Comparison of ENCODE assay signal across 8 cellular contexts in the genomic region with DNA sequence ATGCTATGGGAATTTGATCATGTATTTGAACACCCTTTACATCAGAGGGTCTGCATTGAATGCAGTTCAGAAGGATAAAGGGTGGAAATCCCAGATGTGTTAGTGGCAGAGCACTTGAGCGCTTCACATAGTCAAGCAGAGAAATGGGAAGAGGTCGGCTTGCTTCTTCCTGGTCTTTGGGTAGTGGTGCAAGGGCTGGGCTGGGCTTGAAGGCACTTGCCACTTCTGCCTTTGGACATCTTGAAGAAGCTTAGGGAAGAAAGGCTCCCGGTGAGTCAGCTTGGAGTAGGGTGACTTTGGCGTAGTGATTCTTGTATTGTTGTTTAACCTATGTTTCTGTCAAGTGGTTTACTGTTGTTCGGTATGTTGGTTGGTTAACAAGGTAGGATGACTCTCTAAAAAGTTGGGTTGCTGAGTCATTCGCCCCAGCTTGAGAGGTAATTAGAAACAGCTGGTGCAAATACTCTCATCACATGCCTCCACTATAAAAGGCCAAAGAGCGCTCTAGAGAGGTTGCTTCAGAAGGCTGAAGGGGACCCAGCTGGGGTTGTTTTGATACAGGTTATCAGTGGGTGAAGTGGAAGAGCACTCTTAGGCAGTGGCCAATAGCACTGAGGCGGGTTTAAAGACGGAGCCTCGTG. TPM values are rescaled to one million over a fixed set of nuclear protein-coding genes. Genes with fewer than 3 reads are reported as not detected.
A peak's percentile ranks its signal among the peaks of the same experiment; 100 is the strongest.
DNase-seq lines count a peak whose midpoint lies in the region; ATAC-seq and TF ChIP-seq lines count a peak whose summit lies in the region.

No MANE protein-coding gene starts in this region.

- peaks cover 8% of the 10 kb centered on the region for H3K36me3 Mint-ChIP-seq in activated T-helper 1 cell treated with anti-CD3 and anti-CD28 coated beads, Interleukin-12 subunit alpha, Interleukin-12 subunit beta, Interleukin-2, Interleukin-4 antibody, amounts not matched to agents 30 ng/mL and 10 ng/mL and 1 ng/mL, durations not matched to agents 14 hours and 24 hours and 36 hours (ENCODE audit: low read depth)

- no peaks in the 10 kb centered on the region for H3K9me3 ChIP-seq in neuron (ENCODE audit: low read length)
- H3K9me3 ChIP-seq in upper lobe of right lung: no peaks in the 10 kb centered on the region

- intact Hi-C loops in activated T-helper 1 cell treated with anti-CD3 and anti-CD28 coated beads, Interleukin-12 subunit alpha, Interleukin-12 subunit beta, Interleukin-2, Interleukin-4 antibody, amounts not matched to agents 30 ng/mL and 10 ng/mL and 1 ng/mL, durations not matched to agents 14 hours and 24 hours and 36 hours (cut with micrococcal nuclease): loop anchor here (1.0 to 10.0 kb wide), 11 partner anchors 48 to 1415 kb away; partner anchors contain the start of genes CCT8, KRTAP21-3, LTN1 and USP16
- intact Hi-C loops in upper lobe of right lung (cut with DNase I): no loop called here

- peak overlapping the region; percentile 91 for H3K4me3 Mint-ChIP-seq in activated T-helper 1 cell treated with anti-CD3 and anti-CD28 coated beads, Interleukin-12 subunit alpha, Interleukin-12 subunit beta, Interleukin-2, Interleukin-4 antibody, amounts not matched to agents 30 ng/mL and 10 ng/mL and 1 ng/mL, durations not matched to agents 14 hours and 24 hours and 36 hours

- H3K27me3 Mint-ChIP-seq in activated T-helper 1 cell treated with anti-CD3 and anti-CD28 coated beads, Interleukin-12 subunit alpha, Interleukin-12 subunit beta, Interleukin-2, Interleukin-4 antibody, amounts not matched to agents 30 ng/mL and 10 ng/mL and 1 ng/mL, durations not matched to agents 14 hours and 24 hours and 36 hours (ENCODE audit: insufficient read depth): peaks cover 4% of the 10 kb centered on the region

- H2AFZ ChIP-seq in neuron (ENCODE audit: low read depth, low read length): peak overlapping the region; percentile 39

- H3K9me3 Mint-ChIP-seq in activated T-helper 1 cell treated with anti-CD3 and anti-CD28 coated beads, Interleukin-12 subunit alpha, Interleukin-12 subunit beta, Interleukin-2, Interleukin-4 antibody, amounts not matched to agents 30 ng/mL and 10 ng/mL and 1 ng/mL, durations not matched to agents 14 hours and 24 hours and 36 hours: no peaks in the 10 kb centered on the region

- peak; percentile 35 for ATAC-seq in GM21717 (IDR thresholded peaks at IDR 0.05; ENCODE audit: unreplicated experiment)
- peak; percentile 75 for ATAC-seq in foreskin keratinocyte
- peak; percentile 62 for ATAC-seq in upper lobe of right lung

- DNase-seq in Daoy (ENCODE audit: low read depth): peak; percentile 93
- peak; percentile 46 for DNase-seq in HuH-7 (ENCODE audit: low spot score)
- DNase-seq in activated T-helper 1 cell treated with anti-CD3 and anti-CD28 coated beads, Interleukin-12 subunit alpha, Interleukin-12 subunit beta, Interleukin-2, Interleukin-4 antibody, amounts not matched to agents 30 ng/mL and 10 ng/mL and 1 ng/mL, durations not matched to agents 14 hours and 24 hours and 36 hours (ENCODE audit: low spot score): peak; percentile 38
- DNase-seq in foreskin keratinocyte: peak; percentile 94 to 96
- DNase-seq in upper lobe of right lung: peak; percentile 75

- H3K4me1 Mint-ChIP-seq in activated T-helper 1 cell treated with anti-CD3 and anti-CD28 coated beads, Interleukin-12 subunit alpha, Interleukin-12 subunit beta, Interleukin-2, Interleukin-4 antibody, amounts not matched to agents 30 ng/mL and 10 ng/mL and 1 ng/mL, durations not matched to agents 14 hours and 24 hours and 36 hours (ENCODE audit: low read depth): peaks cover 50% of the 10 kb centered on the region

- H3K4me1 ChIP-seq in foreskin keratinocyte: peaks cover 39% of the 10 kb centered on the region
- H3K4me1 ChIP-seq in neuron (ENCODE audit: insufficient read depth, low read length): peaks cover 15% of the 10 kb centered on the region
- H3K4me1 ChIP-seq in upper lobe of right lung: peaks cover 49% of the 10 kb centered on the region

- peak overlapping the region; percentile 94 for H3K27ac ChIP-seq in foreskin keratinocyte
- H3K27ac ChIP-seq in upper lobe of right lung: peak overlapping the region; percentile 92

- peak overlapping the region; percentile 85 for H3K4me3 ChIP-seq in neuron (ENCODE audit: low read length)
- peak overlapping the region; percentile 77 for H3K4me3 ChIP-seq in upper lobe of right lung

- TF ChIP-seq CTCF in foreskin keratinocyte (conservative IDR thresholded peaks at IDR 0.05) (no peak), upper lobe of right lung (IDR thresholded peaks at IDR 0.05) (no peak)

- no peaks in the 10 kb centered on the region for H3K36me3 ChIP-seq in neuron (ENCODE audit: insufficient read depth, low read length)
- H3K36me3 ChIP-seq in upper lobe of right lung: no peaks in the 10 kb centered on the region

- H3K27me3 ChIP-seq in foreskin keratinocyte (no peaks in the 10 kb centered on the region), neuron (ENCODE audit: insufficient read depth, low read length) (no peaks in the 10 kb centered on the region), upper lobe of right lung (no peaks in the 10 kb centered on the region)

- peak overlapping the region; percentile 88 for H3K27ac Mint-ChIP-seq in activated T-helper 1 cell treated with anti-CD3 and anti-CD28 coated beads, Interleukin-12 subunit alpha, Interleukin-12 subunit beta, Interleukin-2, Interleukin-4 antibody, amounts not matched to agents 30 ng/mL and 10 ng/mL and 1 ng/mL, durations not matched to agents 14 hours and 24 hours and 36 hours

TF ChIP-seq in PFSK-1, 5 proteins besides CTCF, POLR2A, EP300 and RAD21:
- TF ChIP-seq FOXP2 (optimal IDR thresholded peaks at IDR 0.05; ENCODE audit: borderline replicate concordance, extremely low read depth, extremely low read length, insufficient read depth) (no peak), SIN3A (IDR thresholded peaks at IDR 0.05; ENCODE audit: borderline replicate concordance, insufficient read depth, low read length) (peak; percentile 62; the same call in 1 of the 2 replicates)

RNA-seq across cellular contexts. Expression of gene BACH1, which starts 1.3 kb away (rescaled TPM):
- total RNA-seq in Daoy (2014; rRNA removed; shearing (Covaris generic)): 63.6 and 74.1 TPM in 2 replicates
- 17.7 TPM for polyA plus RNA-seq in PFSK-1 (2012; ENCODE audit: insufficient read length, low read depth)
- total RNA-seq in activated T-helper 1 cell treated with anti-CD3 and anti-CD28 coated beads, Interleukin-12 subunit alpha, Interleukin-12 subunit beta, Interleukin-2, Interleukin-4 antibody, amounts not matched to agents 30 ng/mL and 10 ng/mL and 1 ng/mL, durations not matched to agents 14 hours and 24 hours and 36 hours: 22.7 and 23.1 TPM in 2 replicates
- total RNA-seq in foreskin keratinocyte (45.6 and 46.9 TPM in 2 replicates), upper lobe of right lung (125 TPM)
- 6.1 and 7.4 TPM in 2 replicates for polyA plus RNA-seq in foreskin keratinocyte

Comparison
In these comparisons a context has a peak if more than half of its experiments do, and no peak if none do; other contexts are left out.
1. Peak in every context shown above with its lines: DNase-seq, ATAC-seq, H3K4me3 ChIP-seq and H3K27ac ChIP-seq.
2. DNase-seq: peak in every context shown above with its lines; median percentile 95 in foreskin keratinocyte; 93 in Daoy; 75 in upper lobe of right lung; 46 in HuH-7; 38 in activated T-helper 1 cell treated with anti-CD3 and anti-CD28 coated beads, Interleukin-12 subunit alpha, Interleukin-12 subunit beta, Interleukin-2, Interleukin-4 antibody, amounts not matched to agents 30 ng/mL and 10 ng/mL and 1 ng/mL, durations not matched to agents 14 hours and 24 hours and 36 hours.